ENCODE assay signal across 13 cellular contexts in the genomic region with DNA sequence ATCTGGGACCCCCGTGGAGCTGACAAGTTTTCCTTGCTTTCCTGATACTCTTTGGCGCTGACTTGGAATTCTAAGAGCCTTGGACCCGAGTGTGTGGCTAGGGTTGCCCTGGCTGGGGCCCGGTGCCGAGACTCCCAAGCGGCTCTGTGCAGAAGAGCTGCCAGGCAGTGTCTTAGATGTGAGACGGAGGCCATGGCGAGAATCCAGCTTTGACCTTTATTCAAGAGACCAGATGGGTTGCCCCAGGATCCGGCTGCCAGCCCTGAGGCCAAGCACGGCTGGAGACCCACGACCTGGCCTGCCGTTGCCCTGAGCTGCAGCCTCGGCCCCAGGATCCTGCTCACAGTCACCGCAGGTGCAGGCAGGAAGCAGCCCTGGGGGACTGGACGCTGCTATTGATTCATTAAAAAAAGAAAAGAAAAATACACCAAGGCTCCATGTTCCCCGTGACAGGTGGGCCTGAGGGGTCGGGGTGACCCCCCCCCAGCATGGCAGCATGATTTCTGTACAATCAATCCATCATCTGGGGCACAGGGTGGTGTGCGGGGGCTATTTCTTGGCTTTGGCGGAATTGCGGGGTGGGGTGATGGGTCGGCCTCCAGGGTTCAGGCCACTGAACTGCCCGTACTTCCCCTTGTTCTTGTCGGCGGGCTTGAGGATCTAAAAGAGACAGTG. TPM values are rescaled to one million over a fixed set of nuclear protein-coding genes. Genes with fewer than 3 reads are reported as not detected.
A peak's percentile ranks its signal among the peaks of the same experiment; 100 is the strongest.
DNase-seq lines count a peak whose midpoint lies in the region; FAIRE-seq and TF ChIP-seq lines count a peak whose summit lies in the region.
"Had no signal": no experiment of that assay in that cellular context is flagged by ENCODE, and none has a peak within 500 bp of the region (broad histone marks: within the 10 kb centered on the region; RNA-seq: fewer than 3 reads in every experiment).

No MANE protein-coding gene starts in this region.

- H2AK5ac ChIP-seq in H9 (ENCODE audit: insufficient read length, low read length), result no peak overlapping the region

- WGBS in H9 (ENCODE audit: extremely low coverage, insufficient read length, low lambda C conversion rate), result no CpG with 5 or more reads among the region's 24 CpGs

- no peak overlapping the region for H3K18ac ChIP-seq in H9 (ENCODE audit: insufficient read length, low read depth, low read length)

- no peak overlapping the region for H3T11ph ChIP-seq in H9 (ENCODE audit: low read length)

- H3K27me3 ChIP-seq in H9 (ENCODE audit: insufficient read depth, low read length), result no peaks in the 10 kb centered on the region
- H3K27me3 ChIP-seq: spleen had no signal

- H3K9ac ChIP-seq in H9 (ENCODE audit: extremely low read depth, insufficient read length, low read length), result no peak overlapping the region

- peaks cover 49% of the 10 kb centered on the region for H3K36me3 Mint-ChIP-seq in T-helper 2 cell treated with Interferon-gamma antibody and Interleukin-4, amounts not matched to agents 5 μg/mL and 100 μg/mL, for 36 hours (ENCODE audit: low read depth)
- H3K36me3 Mint-ChIP-seq in H9 (ENCODE audit: insufficient read depth in 1 of 3, low read depth in 3 of 3), result peaks cover 17 to 55% (median 51%) of the 10 kb centered on the region in 3 experiments
- no peaks in the 10 kb centered on the region for H3K36me3 Mint-ChIP-seq in activated naive CD8-positive, alpha-beta T cell
- H3K36me3 Mint-ChIP-seq in nephron (ENCODE audit: low read depth), result peaks cover 14% of the 10 kb centered on the region
- no peaks in the 10 kb centered on the region for H3K36me3 Mint-ChIP-seq in type B pancreatic cell

- no peak overlapping the region for H4K91ac ChIP-seq in H9 (ENCODE audit: insufficient read length, low read depth, low read length)

- no peak overlapping the region for H2BK20ac ChIP-seq in H9 (ENCODE audit: low read depth, low read length, poor library complexity, severe bottlenecking)

- no peak for DNase-seq in T-helper 2 cell treated with Interferon-gamma antibody and Interleukin-4, amounts not matched to agents 5 μg/mL and 100 μg/mL, for 36 hours (ENCODE audit: low spot score)
- DNase-seq in T-helper 2 cell, result no peak
- no peak for DNase-seq in H9
- DNase-seq in NCI-H146 treated with DMSO at 0.1 percent for 48 hours (lab: John Stamatoyannopoulos, UW; ENCODE audit: unreplicated experiment), result no peak
- no peak for DNase-seq in type B pancreatic cell (ENCODE audit: extremely low spot score, unreplicated experiment)
- DNase-seq in frontal cortex (ENCODE audit: low spot score in 2 of 2), result no peak
- DNase-seq: NCI-H187 treated with DMSO at 0.1 percent for 48 hours, NCI-H510A treated with DMSO at 0.1 percent for 48 hours had no signal

- peaks cover 3% of the 10 kb centered on the region for H3K79me1 ChIP-seq in H9 (ENCODE audit: insufficient read depth, low read depth, low read length, poor library complexity, severe bottlenecking)

- no peak overlapping the region for H3K27ac ChIP-seq in H9 (ENCODE audit: insufficient read length, low read depth, low read length)

- peak overlapping the region; percentile 67 for H3K27ac Mint-ChIP-seq in T-helper 2 cell treated with Interferon-gamma antibody and Interleukin-4, amounts not matched to agents 5 μg/mL and 100 μg/mL, for 36 hours
- H3K27ac Mint-ChIP-seq in H9 (peak overlapping the region; percentile 55 to 87 (median 75); a peak in 3 of 7 replicates), nephron (no peak overlapping the region), type B pancreatic cell (no peak overlapping the region)
- H3K27ac Mint-ChIP-seq in activated naive CD8-positive, alpha-beta T cell, result peak overlapping the region; percentile 61
- H3K27ac Mint-ChIP-seq: mesothelial cell of epicardium had no signal

- H3K79me2 ChIP-seq in H9 (ENCODE audit: insufficient read depth, low read length), result peaks cover 4% of the 10 kb centered on the region; the same call in 1 of the 2 replicates

- H3K4me1 Mint-ChIP-seq in T-helper 2 cell treated with Interferon-gamma antibody and Interleukin-4, amounts not matched to agents 5 μg/mL and 100 μg/mL, for 36 hours (ENCODE audit: low read depth), result peaks cover 28% of the 10 kb centered on the region
- H3K4me1 Mint-ChIP-seq in H9, result peaks cover 16 to 18% of the 10 kb centered on the region in 2 experiments
- peaks cover 46% of the 10 kb centered on the region for H3K4me1 Mint-ChIP-seq in activated naive CD8-positive, alpha-beta T cell (ENCODE audit: low read depth)
- peaks cover 17% of the 10 kb centered on the region for H3K4me1 Mint-ChIP-seq in nephron
- H3K4me1 Mint-ChIP-seq in type B pancreatic cell (ENCODE audit: unreplicated experiment), result peaks cover 4% of the 10 kb centered on the region

- H4K20me1 ChIP-seq in H9 (ENCODE audit: control insufficient read depth, insufficient read depth, insufficient read length), result no peaks in the 10 kb centered on the region

- H3K4ac ChIP-seq in H9 (ENCODE audit: low read depth, low read length), result no peak overlapping the region

- no peaks in the 10 kb centered on the region for H3K9me3 Mint-ChIP-seq in T-helper 2 cell treated with Interferon-gamma antibody and Interleukin-4, amounts not matched to agents 5 μg/mL and 100 μg/mL, for 36 hours
- H3K9me3 Mint-ChIP-seq in H9 (no peaks in the 10 kb centered on the region; a peak in 1 of 5 replicates), nephron (no peaks in the 10 kb centered on the region), type B pancreatic cell (no peaks in the 10 kb centered on the region)
- no peaks in the 10 kb centered on the region for H3K9me3 Mint-ChIP-seq in activated naive CD8-positive, alpha-beta T cell (ENCODE audit: low read depth)
- H3K9me3 Mint-ChIP-seq: mesothelial cell of epicardium had no signal

- H2BK120ac ChIP-seq in H9 (ENCODE audit: low read depth, low read length, poor library complexity, severe bottlenecking), result no peak overlapping the region

- no peak for FAIRE-seq in frontal cortex (lab: Jason Lieb, UNC)

- no peak overlapping the region for H2BK15ac ChIP-seq in H9 (ENCODE audit: low read depth, low read length)

- TF ChIP-seq CTCF in H9 (conservative IDR thresholded peaks at IDR 0.05) (no peak), nephron (IDR thresholded peaks at IDR 0.05; ENCODE audit: unreplicated experiment in 3 of 3) (no peak), type B pancreatic cell (conservative IDR thresholded peaks at IDR 0.05) (no peak)

- peaks cover 2% of the 10 kb centered on the region; the same call in 1 of the 2 replicates for H3K4me1 ChIP-seq in H9 (ENCODE audit: insufficient read depth, low read length)

- H2BK5ac ChIP-seq in H9 (ENCODE audit: insufficient read length, low read length), result no peak overlapping the region

- peaks cover 5% of the 10 kb centered on the region for H3K23me2 ChIP-seq in H9 (ENCODE audit: insufficient read length, low read depth, low read length, poor library complexity, severe bottlenecking)

- no peaks in the 10 kb centered on the region for H3K9me3 ChIP-seq in H9 (ENCODE audit: control insufficient read depth, low read depth, low read length)
- H3K9me3 ChIP-seq: spleen had no signal

- H4K5ac ChIP-seq in H9 (ENCODE audit: insufficient read length, low read depth, low read length), result no peak overlapping the region

- H4K8ac ChIP-seq in H9 (replicated peaks; ENCODE audit: insufficient read length, low read depth, low read length), result no peak overlapping the region

- H2AFZ ChIP-seq in H9 (ENCODE audit: low read length), result no peak overlapping the region

- H3K14ac ChIP-seq in H9 (ENCODE audit: insufficient read depth, low read length), result no peak overlapping the region

- H3K4me2 ChIP-seq in H9 (ENCODE audit: insufficient read depth, insufficient read length, low read length), result no peak overlapping the region

- no peak overlapping the region for H2BK12ac ChIP-seq in H9 (ENCODE audit: insufficient read length, low read depth, low read length)

- H3K4me3 Mint-ChIP-seq in T-helper 2 cell treated with Interferon-gamma antibody and Interleukin-4, amounts not matched to agents 5 μg/mL and 100 μg/mL, for 36 hours, result peak overlapping the region; percentile 45
- H3K4me3 Mint-ChIP-seq in H9 (peak overlapping the region in 1 of 2 experiments; percentile 14; a peak in 2 of 5 replicates), nephron (peak overlapping the region; percentile 40 to 55 (median 55)), type B pancreatic cell (no peak overlapping the region)
- peak overlapping the region; percentile 49 for H3K4me3 Mint-ChIP-seq in activated naive CD8-positive, alpha-beta T cell
- H3K4me3 Mint-ChIP-seq: mesothelial cell of epicardium had no signal

- H3K23ac ChIP-seq in H9 (ENCODE audit: insufficient read length, low read depth, low read length), result no peak overlapping the region

- H3K56ac ChIP-seq in H9 (ENCODE audit: insufficient read length, low read depth, low read length), result no peak overlapping the region

- no peaks in the 10 kb centered on the region for H3K27me3 Mint-ChIP-seq in T-helper 2 cell treated with Interferon-gamma antibody and Interleukin-4, amounts not matched to agents 5 μg/mL and 100 μg/mL, for 36 hours (ENCODE audit: low read depth)
- H3K27me3 Mint-ChIP-seq in H9 (ENCODE audit: low read depth), result no peaks in the 10 kb centered on the region
- no peaks in the 10 kb centered on the region for H3K27me3 Mint-ChIP-seq in activated naive CD8-positive, alpha-beta T cell
- H3K27me3 Mint-ChIP-seq in nephron (ENCODE audit: low read depth), result no peaks in the 10 kb centered on the region
- no peaks in the 10 kb centered on the region for H3K27me3 Mint-ChIP-seq in type B pancreatic cell

RNA-seq across cellular contexts. Expression of gene PPP1CA, which starts 3.5 kb away (rescaled TPM):
- 205 and 214 TPM in 2 replicates for total RNA-seq in H9 (2021)
- total RNA-seq in type B pancreatic cell (ENCODE audit: low replicate concordance), result 137 TPM in 2 replicates
- 69.3 TPM for total RNA-seq in frontal cortex

RNA-seq across cellular contexts. Expression of gene TBC1D10C, which starts 5.8 kb away (rescaled TPM):
- 0.28 and 0.44 TPM in 2 replicates for total RNA-seq in H9 (2021)
- 0.87 TPM in 1 of 2 replicates, not detected in the other for total RNA-seq in type B pancreatic cell (ENCODE audit: low replicate concordance)
- total RNA-seq in frontal cortex, result not detected
- total RNA-seq: A172 had no signal

RNA-seq across cellular contexts. Expression of gene RAD9A, which starts 6.3 kb away (rescaled TPM):
- total RNA-seq in H9 (2021), result 20.9 and 23.8 TPM in 2 replicates
- 29.5 and 41.2 TPM in 2 replicates for total RNA-seq in type B pancreatic cell (ENCODE audit: low replicate concordance)
- total RNA-seq in frontal cortex, result 11.8 TPM

RNA-seq across cellular contexts. Expression of gene CARNS1, which starts 17.4 kb away (rescaled TPM):
- total RNA-seq in H9 (2021), result 0.88 and 1.1 TPM in 2 replicates
- 0.31 and 1.5 TPM in 2 replicates for total RNA-seq in type B pancreatic cell (ENCODE audit: low replicate concordance)
- under 0.01 TPM for total RNA-seq in frontal cortex
- total RNA-seq: A172 had no signal

RNA-seq across cellular contexts. Expression of gene CLCF1, which starts 24.7 kb away (rescaled TPM):
- 1.6 and 2.1 TPM in 2 replicates for total RNA-seq in H9 (2021)
- 3.2 and 6.7 TPM in 2 replicates for total RNA-seq in type B pancreatic cell (ENCODE audit: low replicate concordance)
- under 0.01 TPM for total RNA-seq in frontal cortex

Comparison
In these comparisons a context has a peak if more than half of its experiments do, and no peak if none do; other contexts are left out.
1. H3K27ac Mint-ChIP-seq: peak in T-helper 2 cell treated with Interferon-gamma antibody and Interleukin-4, amounts not matched to agents 5 μg/mL and 100 μg/mL, for 36 hours (single experiment), H9 (3 of 3) and activated naive CD8-positive, alpha-beta T cell (single experiment); none in nephron (0 of 3) and type B pancreatic cell (single experiment).